Comparison of ENCODE assay signal across 9 cellular contexts in the genomic region with DNA sequence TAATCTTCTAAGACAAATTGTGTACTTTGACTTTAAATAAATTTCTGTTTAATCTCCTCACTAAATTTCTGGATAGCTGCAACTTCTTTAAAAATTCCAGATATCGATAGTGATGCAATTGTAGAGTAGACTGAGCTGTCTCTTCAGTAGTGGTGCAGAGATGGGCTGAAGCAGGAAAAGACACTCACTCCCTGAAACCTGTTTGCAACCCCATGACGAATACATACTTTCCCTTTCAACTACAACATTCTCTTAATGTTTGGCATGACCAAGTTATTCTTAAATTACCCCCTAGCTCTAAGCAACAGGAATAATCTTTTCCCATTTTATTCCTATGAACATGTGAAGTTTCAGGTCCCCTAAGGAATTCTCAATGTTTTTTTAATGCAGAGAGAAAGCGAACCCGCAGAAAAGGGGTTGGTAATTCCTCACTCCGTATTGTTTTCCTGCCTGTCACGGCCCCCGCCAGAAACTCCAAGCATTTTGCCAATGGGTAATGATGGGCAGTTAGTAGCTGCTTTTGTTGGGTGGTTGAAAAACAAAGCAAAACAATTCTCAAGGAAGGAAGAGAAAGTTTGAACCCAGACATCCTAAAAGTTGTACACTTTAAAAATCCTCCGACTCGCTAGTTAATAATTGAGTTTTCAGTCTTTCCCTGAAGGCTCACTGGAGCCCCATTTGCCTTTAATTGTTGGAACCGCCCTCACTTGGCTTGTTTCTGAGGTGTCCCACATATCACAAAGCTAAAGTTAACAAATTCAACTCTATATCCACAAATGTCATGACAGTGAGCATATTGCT. TPM values are rescaled to one million over a fixed set of nuclear protein-coding genes. Genes with fewer than 3 reads are reported as not detected.
DNase-seq lines count a peak whose midpoint lies in the region; ATAC-seq and TF ChIP-seq lines count a peak whose summit lies in the region.
"Had no signal": no experiment of that assay in that cellular context is flagged by ENCODE, and none has a peak within 500 bp of the region (broad histone marks: within the 10 kb centered on the region; RNA-seq: fewer than 3 reads in every experiment).

No MANE protein-coding gene starts in this region.

- peak overlapping the region; percentile 42 for H3K4me3 ChIP-seq in colonic mucosa

- H3K36me3 Mint-ChIP-seq in natural killer cell treated with Interleukin-12 subunit alpha and Interleukin-12 subunit beta and Interleukin-15 and Interleukin-18, amount 100 ng/mL, for 72 hours: no peaks in the 10 kb centered on the region
- H3K36me3 Mint-ChIP-seq in natural killer cell: peaks cover 6% of the 10 kb centered on the region

- peaks cover 10% of the 10 kb centered on the region for H3K9me3 Mint-ChIP-seq in natural killer cell treated with Interleukin-12 subunit alpha and Interleukin-12 subunit beta and Interleukin-15 and Interleukin-18, amount 100 ng/mL, for 72 hours
- H3K9me3 Mint-ChIP-seq in natural killer cell: peaks cover 3 to 5% of the 10 kb centered on the region in 2 donors

- H3K4me1 Mint-ChIP-seq in natural killer cell treated with Interleukin-12 subunit alpha and Interleukin-12 subunit beta and Interleukin-15 and Interleukin-18, amount 100 ng/mL, for 72 hours (ENCODE audit: low read depth in 2 of 2): no peaks in the 10 kb centered on the region
- no peaks in the 10 kb centered on the region for H3K4me1 Mint-ChIP-seq in natural killer cell

- H3K9me3 ChIP-seq in colonic mucosa: no peaks in the 10 kb centered on the region

- no peak overlapping the region for H3K27ac Mint-ChIP-seq in natural killer cell treated with Interleukin-12 subunit alpha and Interleukin-12 subunit beta and Interleukin-15 and Interleukin-18, amount 100 ng/mL, for 72 hours
- H3K27ac Mint-ChIP-seq in natural killer cell: no peak overlapping the region

- intact Hi-C loops in natural killer cell (cut with micrococcal nuclease): no loop called here
- intact Hi-C loops in colonic mucosa (cut with DNase I): loop anchor here (10.0 kb wide), 2 partner anchors 396 to 494 kb away; no protein-coding TSS in a partner anchor

- no peak overlapping the region for H3K27ac ChIP-seq in colonic mucosa

- ATAC-seq in natural killer cell treated with Interleukin-12 subunit alpha and Interleukin-12 subunit beta and Interleukin-15 and Interleukin-18, amount 100 ng/mL, for 72 hours: no peak
- no peak for ATAC-seq in natural killer cell

- peaks cover 8 to 9% of the 10 kb centered on the region in 2 donors for H3K27me3 Mint-ChIP-seq in natural killer cell treated with Interleukin-12 subunit alpha and Interleukin-12 subunit beta and Interleukin-15 and Interleukin-18, amount 100 ng/mL, for 72 hours
- H3K27me3 Mint-ChIP-seq in natural killer cell (ENCODE audit: low read depth in 2 of 2): peaks cover 0 to 18% of the 10 kb centered on the region in 2 donors

- H3K36me3 ChIP-seq in colonic mucosa: no peaks in the 10 kb centered on the region

- peak overlapping the region; percentile 50 for H3K4me3 Mint-ChIP-seq in natural killer cell treated with Interleukin-12 subunit alpha and Interleukin-12 subunit beta and Interleukin-15 and Interleukin-18, amount 100 ng/mL, for 72 hours
- no peak overlapping the region for H3K4me3 Mint-ChIP-seq in natural killer cell

- no peaks in the 10 kb centered on the region for H3K27me3 ChIP-seq in colonic mucosa

- peak overlapping the region in 1 of 2 donors; percentile 1 for H3K9ac ChIP-seq in colonic mucosa (ENCODE audit: low read depth in 2 of 2, low read length in 2 of 2)

- TF ChIP-seq POLR2A in erythroblast (IDR thresholded peaks at IDR 0.05; ENCODE audit: low read length): no peak

- DNase-seq in natural killer cell treated with Interleukin-12 subunit alpha and Interleukin-12 subunit beta and Interleukin-15 and Interleukin-18, amount 100 ng/mL, for 72 hours (ENCODE audit: low spot score): no peak
- no peak for DNase-seq in natural killer cell
- DNase-seq in colonic mucosa: no peak
- DNase-seq in midbrain (lab: John Stamatoyannopoulos, UW): peak; percentile 20
- no peak for DNase-seq in erythroblast (lab: John Stamatoyannopoulos, UW)
- DNase-seq in stimulated activated CD4-positive, alpha-beta T cell treated with anti-CD3 and anti-CD28 coated beads, Interleukin-2, amount 100 ng/mL, for 24 hours: no peak
- DNase-seq in HUDEP-2 (lab: John Stamatoyannopoulos, UW; ENCODE audit: unreplicated experiment in 76 of 76): no peak
- no peak for DNase-seq in dedifferentiated amniotic fluid mesenchymal stem cell (ENCODE audit: extremely low spot score)

- H3K4me1 ChIP-seq in colonic mucosa: no peaks in the 10 kb centered on the region

- TF ChIP-seq CTCF in natural killer cell (IDR thresholded peaks at IDR 0.05) (no peak), colonic mucosa (IDR thresholded peaks at IDR 0.05) (no peak)

RNA-seq across cellular contexts. Expression of a gene that starts 1.2 kb away (rescaled TPM):
- total RNA-seq in natural killer cell treated with Interleukin-12 subunit alpha and Interleukin-12 subunit beta and Interleukin-15 and Interleukin-18, amount 100 ng/mL, for 72 hours: under 1 TPM in 1 of 2 donors, not detected in 1; 0.75 TPM
- total RNA-seq in natural killer cell (1 to 10 TPM in 1 of 3 donors, under 1 TPM in 1, not detected in 1; 0.29 to 8.6 TPM), colonic mucosa (1 to 10 TPM; 2.1 to 2.3 TPM)
- total RNA-seq: activated CD8-positive, alpha-beta memory T cell treated with anti-CD3 and anti-CD28 coated beads for 36 hours had no signal
